1 cellular context compared by ENCODE assay signal in the genomic region with DNA sequence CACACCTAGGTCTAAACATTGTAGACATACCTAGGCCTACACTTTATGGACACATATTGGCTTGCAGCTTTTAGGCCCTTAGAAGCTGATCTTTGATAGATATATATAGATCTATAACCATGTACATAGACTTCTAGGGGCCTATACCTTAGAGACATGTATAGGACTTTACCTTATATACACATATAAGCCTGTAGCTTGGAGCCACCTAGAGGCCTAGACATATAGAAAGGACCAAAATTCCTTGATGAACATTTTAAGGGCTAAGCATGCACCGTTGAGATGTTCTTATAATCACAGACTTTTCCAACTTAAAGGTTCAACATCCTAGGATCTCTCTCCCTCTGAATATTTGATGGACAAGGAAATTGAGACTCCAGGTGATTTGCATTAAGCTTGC.
TF ChIP-seq lines count a peak whose summit lies in the region.

No MANE protein-coding gene starts in this region.

TF ChIP-seq in SK-N-SH, 30 proteins besides CTCF, POLR2A, EP300 and RAD21 (continued from another document):
- TF ChIP-seq YY1 (IDR thresholded peaks at IDR 0.05; ENCODE audit: low read depth) = no peak
- no peak for TF ChIP-seq TCF12 (IDR thresholded peaks at IDR 0.05)
- no peak for TF ChIP-seq ELF1 (IDR thresholded peaks at IDR 0.05)
- no peak for TF ChIP-seq FOXM1 (IDR thresholded peaks at IDR 0.05; ENCODE audit: low read depth)
TF ChIP-seq in SK-N-SH: peak in this region for 0.
